ENCODE assay signal across 18 cellular contexts in genomic region chr12:78040111-78040510, GRCh38.
DNase-seq lines count a peak whose midpoint lies in the region; ATAC-seq, FAIRE-seq and TF ChIP-seq lines count a peak whose summit lies in the region.
"Had no signal": no experiment of that assay in that cellular context is flagged by ENCODE, and none has a peak within 500 bp of the region (broad histone marks: within the 10 kb centered on the region; RNA-seq: fewer than 3 reads in every experiment).

No MANE protein-coding gene starts in this region.

- no peak for DNase-seq in NB4 (ENCODE audit: low read depth)
- peak; percentile 89 for DNase-seq in amniotic epithelial cell (ENCODE audit: low read depth)
- peak; percentile 30 for DNase-seq in fibroblast of villous mesenchyme (ENCODE audit: low read depth)
- no peak for DNase-seq in GM12891 (ENCODE audit: insufficient read length, low spot score)
- DNase-seq in activated naive CD4-positive, alpha-beta T cell treated with anti-CD3 and anti-CD28 coated beads for 36 hours = no peak
- DNase-seq: 8988T; CD4-positive, alpha-beta memory T cell; DMS153; DMS79; GDM1; GOT3; H7 had no signal

- H3K9me3 Mint-ChIP-seq in nephron = peaks cover 28% of the 10 kb centered on the region
- H3K9me3 Mint-ChIP-seq in activated naive CD4-positive, alpha-beta T cell treated with anti-CD3 and anti-CD28 coated beads for 36 hours = peaks cover 12% of the 10 kb centered on the region

- TF ChIP-seq POLR2A in NB4 (IDR thresholded peaks at IDR 0.05; ENCODE audit: extremely low read depth, insufficient read length) (no peak), GM12891 (IDR thresholded peaks at IDR 0.05; ENCODE audit: low read depth, low read length) (no peak)

- CTCF ChIA-PET in activated naive CD4-positive, alpha-beta T cell treated with anti-CD3 and anti-CD28 coated beads for 36 hours (lab: Charles Lee) = no interaction called here

- no peaks in the 10 kb centered on the region for H3K27me3 Mint-ChIP-seq in nephron (ENCODE audit: low read depth)
- no peaks in the 10 kb centered on the region for H3K27me3 Mint-ChIP-seq in activated naive CD4-positive, alpha-beta T cell treated with anti-CD3 and anti-CD28 coated beads for 36 hours (ENCODE audit: low read depth)
- H3K27me3 Mint-ChIP-seq: CD4-positive, alpha-beta memory T cell had no signal

- H3K36me3 Mint-ChIP-seq in nephron (ENCODE audit: low read depth) = peaks cover 39% of the 10 kb centered on the region
- no peaks in the 10 kb centered on the region for H3K36me3 Mint-ChIP-seq in activated naive CD4-positive, alpha-beta T cell treated with anti-CD3 and anti-CD28 coated beads for 36 hours (ENCODE audit: low read depth)
- H3K36me3 Mint-ChIP-seq: CD4-positive, alpha-beta memory T cell had no signal

- H3K27ac Mint-ChIP-seq in nephron = peak overlapping the region; percentile 60 to 91 (median 89)
- H3K27ac Mint-ChIP-seq in activated naive CD4-positive, alpha-beta T cell treated with anti-CD3 and anti-CD28 coated beads for 36 hours = no peak overlapping the region
- H3K27ac Mint-ChIP-seq: CD14-positive monocyte; CD4-positive, alpha-beta memory T cell had no signal

- FAIRE-seq in GM12891 (lab: Jason Lieb, UNC) = no peak

- intact Hi-C loops in activated naive CD4-positive, alpha-beta T cell treated with anti-CD3 and anti-CD28 coated beads for 36 hours (cut with micrococcal nuclease) = no loop called here

- H3K4me1 Mint-ChIP-seq in nephron = peaks cover 46% of the 10 kb centered on the region
- H3K4me1 Mint-ChIP-seq in activated naive CD4-positive, alpha-beta T cell treated with anti-CD3 and anti-CD28 coated beads for 36 hours (ENCODE audit: low read depth) = no peaks in the 10 kb centered on the region
- H3K4me1 Mint-ChIP-seq: CD14-positive monocyte; CD4-positive, alpha-beta memory T cell had no signal

- no peak for ATAC-seq in HG02678 (IDR thresholded peaks at IDR 0.05; ENCODE audit: unreplicated experiment)
- no peak for ATAC-seq in HG03095 (IDR thresholded peaks at IDR 0.05; ENCODE audit: unreplicated experiment)
- ATAC-seq: HCT116 had no signal

- H3K4me3 ChIP-seq in NB4 (ENCODE audit: low read depth, low read length) = peak overlapping the region; percentile 60
- no peak overlapping the region for H3K4me3 ChIP-seq in fibroblast of villous mesenchyme (ENCODE audit: low read depth, low read length)
- H3K4me3 ChIP-seq: BLaER1 had no signal

- peak overlapping the region in 2 of 3 experiments; percentile 1 to 36 for H3K4me3 Mint-ChIP-seq in nephron
- H3K4me3 Mint-ChIP-seq in activated naive CD4-positive, alpha-beta T cell treated with anti-CD3 and anti-CD28 coated beads for 36 hours = no peak overlapping the region
- H3K4me3 Mint-ChIP-seq: CD14-positive monocyte; CD4-positive, alpha-beta memory T cell had no signal

- TF ChIP-seq CTCF in NB4 (IDR thresholded peaks at IDR 0.05; ENCODE audit: low read depth, low read length) (no peak), fibroblast of villous mesenchyme (IDR thresholded peaks at IDR 0.05; ENCODE audit: insufficient read depth, low read depth, low read length) (no peak), nephron (IDR thresholded peaks at IDR 0.05; ENCODE audit: unreplicated experiment in 3 of 3) (no peak)

TF ChIP-seq in GM12891, 5 proteins besides CTCF, POLR2A, EP300 and RAD21:
- TF ChIP-seq POLR2AphosphoS5 (IDR thresholded peaks at IDR 0.05; ENCODE audit: low read depth, low read length) = no peak
- TF ChIP-seq PAX5 (IDR thresholded peaks at IDR 0.05; ENCODE audit: insufficient read depth, low read length, severe bottlenecking) = no peak
- TF ChIP-seq TAF1 (IDR thresholded peaks at IDR 0.05; ENCODE audit: low read depth, low read length) = no peak
- TF ChIP-seq SPI1 (IDR thresholded peaks at IDR 0.05; ENCODE audit: low read depth, low read length) = no peak
- no peak for TF ChIP-seq POU2F2 (IDR thresholded peaks at IDR 0.05; ENCODE audit: low read depth, low read length)

Comparison
In these comparisons a context has a peak if more than half of its experiments do, and no peak if none do; other contexts are left out.
1. DNase-seq: peak in amniotic epithelial cell (single experiment) and fibroblast of villous mesenchyme (single experiment); none in NB4 (single experiment), GM12891 (single experiment) and activated naive CD4-positive, alpha-beta T cell treated with anti-CD3 and anti-CD28 coated beads for 36 hours (single experiment).